27 cellular contexts compared by ENCODE assay signal in genomic region chr5:149459891-149460290, GRCh38.
"Had no signal": no experiment of that assay in that cellular context is flagged by ENCODE, and none has a peak within 500 bp of the region (broad histone marks: within the 10 kb centered on the region; RNA-seq: fewer than 3 reads in every experiment).

No MANE protein-coding gene starts in this region.

- H3K4me3 ChIP-seq: coronary artery, esophagus muscularis mucosa, lung, prostate gland, right atrium auricular region, sigmoid colon, stomach, testis, tibial artery had no signal

- H3K9me3 ChIP-seq: esophagus muscularis mucosa, prostate gland, right atrium auricular region, sigmoid colon, stomach, testis, tibial artery had no signal

- H3K36me3 ChIP-seq: esophagus muscularis mucosa, prostate gland, right atrium auricular region, sigmoid colon, stomach, tibial artery had no signal

- H3K27ac Mint-ChIP-seq: immature natural killer cell; memory B cell; naive thymus-derived CD4-positive, alpha-beta T cell; nephron; stimulated activated effector memory CD8-positive, alpha-beta T cell treated with anti-CD3 and anti-CD28 coated beads, Interleukin-12 subunit alpha, Interleukin-12 subunit beta, amount 100 ng/mL, for 72 hours; type B pancreatic cell had no signal

- H3K27ac ChIP-seq: coronary artery, esophagus muscularis mucosa, prostate gland, right atrium auricular region, stomach, testis, tibial artery had no signal

- H3K4me1 Mint-ChIP-seq: immature natural killer cell; naive thymus-derived CD4-positive, alpha-beta T cell; stimulated activated effector memory CD8-positive, alpha-beta T cell treated with anti-CD3 and anti-CD28 coated beads, Interleukin-12 subunit alpha, Interleukin-12 subunit beta, amount 100 ng/mL, for 72 hours had no signal

- H3K36me3 Mint-ChIP-seq: immature natural killer cell; memory B cell; naive thymus-derived CD4-positive, alpha-beta T cell; stimulated activated effector memory CD8-positive, alpha-beta T cell treated with anti-CD3 and anti-CD28 coated beads, Interleukin-12 subunit alpha, Interleukin-12 subunit beta, amount 100 ng/mL, for 72 hours; type B pancreatic cell had no signal

- ATAC-seq: naive thymus-derived CD4-positive, alpha-beta T cell; stimulated activated effector memory CD8-positive, alpha-beta T cell treated with anti-CD3 and anti-CD28 coated beads, Interleukin-12 subunit alpha, Interleukin-12 subunit beta, amount 100 ng/mL, for 72 hours had no signal

- DNase-seq: dermis blood vessel endothelial cell; effector memory CD4-positive, alpha-beta T cell; foreskin melanocyte; glutamatergic neuron; hypothalamus; immature natural killer cell; islet precursor cell; midbrain; naive thymus-derived CD4-positive, alpha-beta T cell; nucleus accumbens; sigmoid colon; stimulated activated CD4-positive, alpha-beta T cell treated with anti-CD3 and anti-CD28 coated beads, Interleukin-2, amount 100 ng/mL, for 24 hours; stimulated activated CD4-positive, alpha-beta T cell treated with anti-CD3 and anti-CD28 coated beads, Interleukin-4, amount 100 ng/mL, for 24 hours; stimulated activated naive CD4-positive, alpha-beta T cell treated with Interleukin-2 at 50 U/mL for 16 hours; stomach; substantia nigra; testis; tibial artery had no signal

- H3K9me3 Mint-ChIP-seq: immature natural killer cell; memory B cell; naive thymus-derived CD4-positive, alpha-beta T cell; nephron; stimulated activated effector memory CD8-positive, alpha-beta T cell treated with anti-CD3 and anti-CD28 coated beads, Interleukin-12 subunit alpha, Interleukin-12 subunit beta, amount 100 ng/mL, for 72 hours; type B pancreatic cell had no signal

- H3K4me3 Mint-ChIP-seq: immature natural killer cell; memory B cell; naive thymus-derived CD4-positive, alpha-beta T cell; nephron; stimulated activated effector memory CD8-positive, alpha-beta T cell treated with anti-CD3 and anti-CD28 coated beads, Interleukin-12 subunit alpha, Interleukin-12 subunit beta, amount 100 ng/mL, for 72 hours; type B pancreatic cell had no signal

- H3K27me3 Mint-ChIP-seq: memory B cell, type B pancreatic cell had no signal

- H3K4me1 ChIP-seq: prostate gland, testis had no signal

- H3K27me3 ChIP-seq: esophagus muscularis mucosa, right atrium auricular region, sigmoid colon, stomach, testis, tibial artery had no signal
